In genomic region chr10:123146013-123146891, GRCh38 we compare ENCODE assay signal across 11 cellular contexts. TPM values are rescaled to one million over a fixed set of nuclear protein-coding genes. Genes with fewer than 3 reads are reported as not detected.
DNase-seq lines count a peak whose midpoint lies in the region; ATAC-seq and TF ChIP-seq lines count a peak whose summit lies in the region.
"Had no signal": no experiment of that assay in that cellular context is flagged by ENCODE, and none has a peak within 500 bp of the region (broad histone marks: within the 10 kb centered on the region; RNA-seq: fewer than 3 reads in every experiment).

No MANE protein-coding gene starts in this region.

- no peaks in the 10 kb centered on the region for H3K36me3 Mint-ChIP-seq in CD4-positive, alpha-beta T cell (ENCODE audit: low read depth)
- H3K36me3 Mint-ChIP-seq in activated T-helper 17 cell treated with anti-CD3 and anti-CD28 coated beads, Interleukin-2, amount 50 U/mL, for 72 hours (ENCODE audit: low read depth) = peaks cover 6% of the 10 kb centered on the region
- no peaks in the 10 kb centered on the region for H3K36me3 Mint-ChIP-seq in osteocyte (ENCODE audit: unreplicated experiment)

- no peak for ATAC-seq in CD4-positive, alpha-beta T cell (ENCODE audit: poor library complexity)
- ATAC-seq in activated T-helper 17 cell treated with anti-CD3 and anti-CD28 coated beads, Interleukin-2, amount 50 U/mL, for 72 hours (replicated peaks) = no peak
- ATAC-seq in HG03108 (IDR thresholded peaks at IDR 0.05; ENCODE audit: unreplicated experiment) (no peak), GM21528 (IDR thresholded peaks at IDR 0.05; ENCODE audit: low FRiP score, unreplicated experiment) (no peak)

- H3K79me1 ChIP-seq in mesendoderm (ENCODE audit: low read length) = no peaks in the 10 kb centered on the region

- no peak overlapping the region for H2BK120ac ChIP-seq in mesendoderm (ENCODE audit: low read depth, low read length)

- POLR2A ChIA-PET in CD4-positive, alpha-beta T cell (lab: Charles Lee) = interaction anchor here (2.1 to 3.3 kb wide), 2 partner anchors 8 to 95 kb away, joined by 7 to 13 read pairs; partner anchors contain the start of gene BUB3

- H3K27ac Mint-ChIP-seq in CD4-positive, alpha-beta T cell = no peak overlapping the region
- no peak overlapping the region for H3K27ac Mint-ChIP-seq in activated T-helper 17 cell treated with anti-CD3 and anti-CD28 coated beads, Interleukin-2, amount 50 U/mL, for 72 hours
- H3K27ac Mint-ChIP-seq in osteocyte (ENCODE audit: unreplicated experiment) = no peak overlapping the region

- H3K56ac ChIP-seq in mesendoderm (ENCODE audit: low read length) = peak overlapping the region; percentile 32

- H3K4me3 ChIP-seq in mesendoderm (ENCODE audit: low read length) = no peak overlapping the region

- H3K4me2 ChIP-seq in mesendoderm (ENCODE audit: low read length) = no peak overlapping the region

- H2AK5ac ChIP-seq in mesendoderm (ENCODE audit: low read length) = no peak overlapping the region

- DNase-seq in CD4-positive, alpha-beta T cell = no peak
- DNase-seq in GM10266 (ENCODE audit: extremely low spot score) (peak; percentile 48), mesendoderm (no peak), osteocyte (ENCODE audit: extremely low spot score, unreplicated experiment) (no peak)
- DNase-seq: brain microvascular endothelial cell; NCI-H1436; NK-92 treated with Interleukin-12 subunit alpha and Interleukin-12 subunit beta, amount 100 ng/mL, for 24 hours had no signal

- no CpG with 5 or more reads among the region's 59 CpGs for WGBS in mesendoderm (ENCODE audit: extremely low coverage, insufficient coverage, low lambda C conversion rate)

- no peaks in the 10 kb centered on the region for H3K9me3 ChIP-seq in CD4-positive, alpha-beta T cell (ENCODE audit: control insufficient read depth, low read length)

- H4K5ac ChIP-seq in mesendoderm (ENCODE audit: low read length) = no peak overlapping the region

- peaks cover 76% of the 10 kb centered on the region for H3K4me1 Mint-ChIP-seq in CD4-positive, alpha-beta T cell (ENCODE audit: low read depth)
- peaks cover 16% of the 10 kb centered on the region for H3K4me1 Mint-ChIP-seq in activated T-helper 17 cell treated with anti-CD3 and anti-CD28 coated beads, Interleukin-2, amount 50 U/mL, for 72 hours
- H3K4me1 Mint-ChIP-seq in osteocyte (ENCODE audit: unreplicated experiment) = peaks cover 24% of the 10 kb centered on the region

- no peak overlapping the region for H4K8ac ChIP-seq in mesendoderm (ENCODE audit: low read depth, low read length)

- H3K27me3 Mint-ChIP-seq in CD4-positive, alpha-beta T cell = peaks cover 81% of the 10 kb centered on the region
- H3K27me3 Mint-ChIP-seq in activated T-helper 17 cell treated with anti-CD3 and anti-CD28 coated beads, Interleukin-2, amount 50 U/mL, for 72 hours = peaks cover 56% of the 10 kb centered on the region
- H3K27me3 Mint-ChIP-seq in osteocyte (ENCODE audit: unreplicated experiment) = peaks cover 75% of the 10 kb centered on the region

- no peak for TF ChIP-seq CTCF in CD4-positive, alpha-beta T cell (IDR thresholded peaks at IDR 0.05)
- TF ChIP-seq CTCF in GM10266 (IDR thresholded peaks at IDR 0.05; ENCODE audit: control insufficient read depth, insufficient read depth, low read depth, missing control alignments) = no peak
- no peak for TF ChIP-seq CTCF in osteocyte (IDR thresholded peaks at IDR 0.05)

- no peak overlapping the region for H3K9ac ChIP-seq in mesendoderm (ENCODE audit: low read length)

- no peak overlapping the region for H3K4ac ChIP-seq in mesendoderm (ENCODE audit: low read depth, low read length)

- H3K9me3 Mint-ChIP-seq in CD4-positive, alpha-beta T cell = no peaks in the 10 kb centered on the region
- H3K9me3 Mint-ChIP-seq in activated T-helper 17 cell treated with anti-CD3 and anti-CD28 coated beads, Interleukin-2, amount 50 U/mL, for 72 hours = no peaks in the 10 kb centered on the region
- no peaks in the 10 kb centered on the region for H3K9me3 Mint-ChIP-seq in osteocyte (ENCODE audit: unreplicated experiment)

- intact Hi-C loops in CD4-positive, alpha-beta T cell (cut with DNase I, micrococcal nuclease) = no loop called here

- CTCF ChIA-PET in CD4-positive, alpha-beta T cell (lab: Charles Lee) = no interaction called here

- no peaks in the 10 kb centered on the region for H3K36me3 ChIP-seq in mesendoderm (ENCODE audit: control insufficient read depth, insufficient read depth, low read length)
- H3K36me3 ChIP-seq: brain microvascular endothelial cell had no signal

- H3K27ac ChIP-seq in CD4-positive, alpha-beta T cell (ENCODE audit: low read depth, low read length) = no peak overlapping the region
- H3K27ac ChIP-seq in mesendoderm (ENCODE audit: low read depth, low read length) = no peak overlapping the region
- H3K27ac ChIP-seq: brain microvascular endothelial cell had no signal

- no peaks in the 10 kb centered on the region for H3K79me2 ChIP-seq in mesendoderm (ENCODE audit: control insufficient read depth, insufficient read depth, low read length)

- no peak overlapping the region for H2BK15ac ChIP-seq in mesendoderm (replicated peaks; ENCODE audit: low read depth)

- no peak overlapping the region for H3K23ac ChIP-seq in mesendoderm (ENCODE audit: low read length)

- H3K27me3 ChIP-seq in CD4-positive, alpha-beta T cell (ENCODE audit: control insufficient read depth, insufficient read depth, low read length) = peaks cover 98% of the 10 kb centered on the region
- H3K27me3 ChIP-seq in mesendoderm (ENCODE audit: insufficient read depth, low read length, poor library complexity) = peaks cover 93% of the 10 kb centered on the region

- peak overlapping the region; percentile 74 for H3K4me3 Mint-ChIP-seq in CD4-positive, alpha-beta T cell
- peak overlapping the region; percentile 66 for H3K4me3 Mint-ChIP-seq in activated T-helper 17 cell treated with anti-CD3 and anti-CD28 coated beads, Interleukin-2, amount 50 U/mL, for 72 hours
- no peak overlapping the region for H3K4me3 Mint-ChIP-seq in osteocyte (ENCODE audit: unreplicated experiment)

- H2BK5ac ChIP-seq in mesendoderm (ENCODE audit: low read length) = no peak overlapping the region

- no peaks in the 10 kb centered on the region for H3K4me1 ChIP-seq in mesendoderm (ENCODE audit: control insufficient read depth, low read depth, low read length)

- H3K18ac ChIP-seq in mesendoderm (ENCODE audit: low read length) = no peak overlapping the region

RNA-seq across cellular contexts. Expression of gene HMX2, which starts 1.7 kb away (rescaled TPM):
- total RNA-seq in CD4-positive, alpha-beta T cell = not detected
- under 1 TPM in 1 of 2 donors, not detected in 1; 0.19 TPM for total RNA-seq in activated T-helper 17 cell treated with anti-CD3 and anti-CD28 coated beads, Interleukin-2, amount 50 U/mL, for 72 hours
- 0.24 TPM for polyA plus RNA-seq in mesendoderm (2013, experiment 1 of 2)
- 0.24 TPM for polyA plus RNA-seq in mesendoderm (2013, experiment 2 of 2)
- not detected in 2 replicates for total RNA-seq in osteocyte
- total RNA-seq: epithelial cell of proximal tubule had no signal

RNA-seq across cellular contexts. Expression of gene BUB3, which starts 8.0 kb away (rescaled TPM):
- total RNA-seq in CD4-positive, alpha-beta T cell = 100 to 1,000 TPM; 167 to 178 TPM
- 100 to 1,000 TPM; 311 to 324 TPM for total RNA-seq in activated T-helper 17 cell treated with anti-CD3 and anti-CD28 coated beads, Interleukin-2, amount 50 U/mL, for 72 hours
- polyA plus RNA-seq in mesendoderm (2013, experiment 1 of 2) = 114 TPM
- polyA plus RNA-seq in mesendoderm (2013, experiment 2 of 2) = 115 TPM
- total RNA-seq in osteocyte = 84.4 and 97.0 TPM in 2 replicates

RNA-seq across cellular contexts. Expression of gene HMX3, which starts 10.5 kb away (rescaled TPM):
- total RNA-seq in CD4-positive, alpha-beta T cell = under 1 TPM in 1 of 2 experiments, not detected in 1; 0.34 TPM
- total RNA-seq in activated T-helper 17 cell treated with anti-CD3 and anti-CD28 coated beads, Interleukin-2, amount 50 U/mL, for 72 hours = under 1 TPM in 1 of 2 donors, not detected in 1; 0.21 TPM
- polyA plus RNA-seq in mesendoderm (2013, experiment 1 of 2) = 0.22 TPM
- 0.15 TPM for polyA plus RNA-seq in mesendoderm (2013, experiment 2 of 2)
- not detected in 2 replicates for total RNA-seq in osteocyte
- total RNA-seq: epithelial cell of proximal tubule had no signal
